ENCODE assay signal across 9 cellular contexts in genomic region chr2:224984641-224985040, GRCh38. TPM values are rescaled to one million over a fixed set of nuclear protein-coding genes. Genes with fewer than 3 reads are reported as not detected.
DNase-seq lines count a peak whose midpoint lies in the region; ATAC-seq and TF ChIP-seq lines count a peak whose summit lies in the region.
"Had no signal": no experiment of that assay in that cellular context is flagged by ENCODE, and none has a peak within 500 bp of the region (broad histone marks: within the 10 kb centered on the region; RNA-seq: fewer than 3 reads in every experiment).

No MANE protein-coding gene starts in this region.

- H3K9me2 ChIP-seq in PC-3 (replicated peaks; ENCODE audit: low read length): no peaks in the 10 kb centered on the region

- H3K36me3 ChIP-seq in spleen (peaks cover 0 to 9% (median 0%) of the 10 kb centered on the region in 6 donors), PC-3 (ENCODE audit: low read depth, low read length) (no peaks in the 10 kb centered on the region)

- no peaks in the 10 kb centered on the region for H3F3A ChIP-seq in PC-3 (ENCODE audit: low read length, unreplicated experiment)

- no peak overlapping the region for H2AFZ ChIP-seq in PC-3 (ENCODE audit: low read length)

- TF ChIP-seq CTCF in spleen (IDR thresholded peaks at IDR 0.05 in 8 of 11, conservative IDR thresholded peaks at IDR 0.05 in 3 of 11) (no peak), PC-3 (conservative IDR thresholded peaks at IDR 0.05; ENCODE audit: low read depth, low read length) (no peak)

- no peak overlapping the region for H3K9ac ChIP-seq in PC-3 (ENCODE audit: low read length)

- TF ChIP-seq POLR2A in spleen (IDR thresholded peaks at IDR 0.05): no peak

- no peak overlapping the region for H3K4me2 ChIP-seq in PC-3 (ENCODE audit: low read length)

- POLR2A ChIA-PET in PC-3 (lab: Charles Lee; ENCODE audit: unreplicated experiment): no interaction called here

- H3K27ac ChIP-seq in cingulate gyrus (ENCODE audit: low read depth, low read length) (peak overlapping the region; percentile 76), spleen (peak overlapping the region; percentile 42 to 77 (median 69)), PC-3 (ENCODE audit: low read length) (no peak overlapping the region)

- ATAC-seq in GM18909 (IDR thresholded peaks at IDR 0.05; ENCODE audit: poor library complexity, unreplicated experiment) (peak; percentile 52), HG03378 (IDR thresholded peaks at IDR 0.05; ENCODE audit: unreplicated experiment) (peak; percentile 42), PC-3 (no peak)
- ATAC-seq: K562 had no signal

- H3K9me3 ChIP-seq in spleen (no peaks in the 10 kb centered on the region), PC-3 (ENCODE audit: low read length) (no peaks in the 10 kb centered on the region)

- BruUV-seq in PC-3 (replicated peaks; lab: Mats Ljungman, UMichigan): no TSS peak

- H3K4me3 ChIP-seq in spleen: no peak overlapping the region
- H3K4me3 ChIP-seq in PC-3 (ENCODE audit: low read length): no peak overlapping the region
- H3K4me3 ChIP-seq: K562 had no signal

- 68 to 84% (median 81%) methylated on average over 5 of the region's 5 CpGs for WGBS in spleen, 5 donors

- no peaks in the 10 kb centered on the region for H3K79me2 ChIP-seq in PC-3 (ENCODE audit: low read length)

- intact Hi-C loops in spleen (cut with DNase I; ENCODE audit: low total_unique reads) (no loop called here), PC-3 (cut with micrococcal nuclease) (no loop called here)

- no peaks in the 10 kb centered on the region; the same call in 1 of the 2 replicates for H4K20me1 ChIP-seq in PC-3 (ENCODE audit: low read length)

- no peak for DNase-seq in spleen
- no peak for DNase-seq in PC-3
- no peak for DNase-seq in SW 1271 (lab: John Stamatoyannopoulos, UW)
- no peak for DNase-seq in NCI-H748 treated with DMSO at 0.1 percent for 48 hours (lab: John Stamatoyannopoulos, UW)

- CTCF ChIA-PET in PC-3 (lab: Charles Lee): no interaction called here

- H3K27me3 ChIP-seq in spleen (replicated peaks in 1 of 7) (no peaks in the 10 kb centered on the region), PC-3 (ENCODE audit: low read length) (no peaks in the 10 kb centered on the region)

- H3K4me1 ChIP-seq in spleen (peaks cover 16 to 69% (median 37%) of the 10 kb centered on the region in 6 donors), PC-3 (ENCODE audit: insufficient read depth, low read length) (no peaks in the 10 kb centered on the region; the same call in 1 of the 2 replicates)

RNA-seq across cellular contexts. Expression of gene DOCK10, which starts 57.6 kb away (rescaled TPM):
- total RNA-seq in spleen (100 to 1,000 TPM; 130 to 203 (median 180) TPM), PC-3 (2014; rRNA removed) (23.1 and 38.5 TPM in 2 replicates)
- polyA plus RNA-seq in spleen: 10 to 100 TPM; 12.5 to 19.3 (median 18.3) TPM
- total RNA-seq: G401 had no signal
